Comparison of ENCODE assay signal across 1 cellular context in genomic region chr14:99754141-99755067, GRCh38.
TF ChIP-seq lines count a peak whose summit lies in the region.

No MANE protein-coding gene starts in this region.

TF ChIP-seq in HEK293, 187 proteins besides CTCF, POLR2A, EP300 and RAD21 (continued from another document and continues in another):
- TF ChIP-seq ZNF792 (tag by site-specific recombination; IDR thresholded peaks at IDR 0.05) = no peak
- no peak for TF ChIP-seq ZNF600 (tag by site-specific recombination; IDR thresholded peaks at IDR 0.05)
- no peak for TF ChIP-seq ZNF354C (tag by site-specific recombination; IDR thresholded peaks at IDR 0.05; ENCODE audit: borderline replicate concordance, low read depth)
- TF ChIP-seq ZNF501 (tag by site-specific recombination; IDR thresholded peaks at IDR 0.05) = no peak
- TF ChIP-seq ZNF175 (tag by site-specific recombination; IDR thresholded peaks at IDR 0.05) = no peak
- TF ChIP-seq ZNF488 (tag by site-specific recombination; IDR thresholded peaks at IDR 0.05) = no peak
- no peak for TF ChIP-seq SALL2 (tag by site-specific recombination; IDR thresholded peaks at IDR 0.05; ENCODE audit: borderline replicate concordance)
- no peak for TF ChIP-seq TRIM28 (IDR thresholded peaks at IDR 0.05; ENCODE audit: borderline replicate concordance, low read length)
- no peak for TF ChIP-seq ZNF549 (tag by site-specific recombination; IDR thresholded peaks at IDR 0.05)
- peak; percentile 88 for TF ChIP-seq ZNF629 (tag by site-specific recombination; IDR thresholded peaks at IDR 0.05)
- TF ChIP-seq ZNF692 (tag by site-specific recombination; IDR thresholded peaks at IDR 0.05) = peak; percentile 69
- TF ChIP-seq ZBTB10 (tag by site-specific recombination; IDR thresholded peaks at IDR 0.05) = no peak
- TF ChIP-seq ZNF571 (tag by site-specific recombination; IDR thresholded peaks at IDR 0.05) = no peak
- no peak for TF ChIP-seq ZNF37A (tag by site-specific recombination; IDR thresholded peaks at IDR 0.05)
- no peak for TF ChIP-seq ZNF747 (tag by site-specific recombination; IDR thresholded peaks at IDR 0.05)
- TF ChIP-seq TCF7L2 (IDR thresholded peaks at IDR 0.05; ENCODE audit: borderline replicate concordance, low read depth, low read length) = no peak
- TF ChIP-seq ZNF24 (tag by site-specific recombination; IDR thresholded peaks at IDR 0.05) = no peak
- TF ChIP-seq ZNF843 (tag by site-specific recombination; IDR thresholded peaks at IDR 0.05) = no peak
- no peak for TF ChIP-seq ZNF202 (tag by site-specific recombination; IDR thresholded peaks at IDR 0.05; ENCODE audit: borderline replicate concordance)
- TF ChIP-seq ZNF664 (tag by site-specific recombination; IDR thresholded peaks at IDR 0.05) = no peak
- TF ChIP-seq ZNF398 (tag by site-specific recombination; IDR thresholded peaks at IDR 0.05) = peak; percentile 78
- no peak for TF ChIP-seq REST (tag by site-specific recombination; IDR thresholded peaks at IDR 0.05)
- TF ChIP-seq YY2 (tag by site-specific recombination; IDR thresholded peaks at IDR 0.05) = no peak
- no peak for TF ChIP-seq ZNF138 (tag by site-specific recombination; IDR thresholded peaks at IDR 0.05; ENCODE audit: borderline replicate concordance)
- TF ChIP-seq ZBTB21 (tag by site-specific recombination; IDR thresholded peaks at IDR 0.05) = peak; percentile 83
- TF ChIP-seq ZSCAN18 (tag by site-specific recombination; IDR thresholded peaks at IDR 0.05) = no peak
- TF ChIP-seq ZNF311 (tag by site-specific recombination; IDR thresholded peaks at IDR 0.05; ENCODE audit: borderline replicate concordance) = no peak
- TF ChIP-seq ZNF394 (tag by site-specific recombination; IDR thresholded peaks at IDR 0.05; ENCODE audit: borderline replicate concordance) = 0 out of 2 replicates have a peak, but pooled peaks have one; percentile 78
- TF ChIP-seq ZNF148 (tag by site-specific recombination; IDR thresholded peaks at IDR 0.05; ENCODE audit: borderline replicate concordance) = no peak
- TF ChIP-seq ZBTB6 (tag by site-specific recombination; IDR thresholded peaks at IDR 0.05) = no peak
- TF ChIP-seq ZNF621 (tag by site-specific recombination; IDR thresholded peaks at IDR 0.05) = no peak
- no peak for TF ChIP-seq MZF1 (tag by site-specific recombination; IDR thresholded peaks at IDR 0.05; ENCODE audit: borderline replicate concordance)
- TF ChIP-seq ZBTB49 (tag by site-specific recombination; IDR thresholded peaks at IDR 0.05; ENCODE audit: low read depth) = no peak
- no peak for TF ChIP-seq ZNF76 (tag by site-specific recombination; IDR thresholded peaks at IDR 0.05; ENCODE audit: borderline replicate concordance, low read depth)
- no peak for TF ChIP-seq ZNF639 (tag by site-specific recombination; IDR thresholded peaks at IDR 0.05)
- TF ChIP-seq ZNF596 (tag by site-specific recombination; IDR thresholded peaks at IDR 0.05) = no peak
- TF ChIP-seq ZFHX2 (tag by site-specific recombination; conservative IDR thresholded peaks at IDR 0.05) = peak; percentile 37
- no peak for TF ChIP-seq ZBTB48 (tag by site-specific recombination; IDR thresholded peaks at IDR 0.05)
- peak; percentile 82 for TF ChIP-seq GLIS1 (tag by site-specific recombination; IDR thresholded peaks at IDR 0.05)
- no peak for TF ChIP-seq BCL11A (tag by site-specific recombination; IDR thresholded peaks at IDR 0.05; ENCODE audit: low read depth)
- no peak for TF ChIP-seq ZEB2 (tag by site-specific recombination; IDR thresholded peaks at IDR 0.05)
